In the genomic region with DNA sequence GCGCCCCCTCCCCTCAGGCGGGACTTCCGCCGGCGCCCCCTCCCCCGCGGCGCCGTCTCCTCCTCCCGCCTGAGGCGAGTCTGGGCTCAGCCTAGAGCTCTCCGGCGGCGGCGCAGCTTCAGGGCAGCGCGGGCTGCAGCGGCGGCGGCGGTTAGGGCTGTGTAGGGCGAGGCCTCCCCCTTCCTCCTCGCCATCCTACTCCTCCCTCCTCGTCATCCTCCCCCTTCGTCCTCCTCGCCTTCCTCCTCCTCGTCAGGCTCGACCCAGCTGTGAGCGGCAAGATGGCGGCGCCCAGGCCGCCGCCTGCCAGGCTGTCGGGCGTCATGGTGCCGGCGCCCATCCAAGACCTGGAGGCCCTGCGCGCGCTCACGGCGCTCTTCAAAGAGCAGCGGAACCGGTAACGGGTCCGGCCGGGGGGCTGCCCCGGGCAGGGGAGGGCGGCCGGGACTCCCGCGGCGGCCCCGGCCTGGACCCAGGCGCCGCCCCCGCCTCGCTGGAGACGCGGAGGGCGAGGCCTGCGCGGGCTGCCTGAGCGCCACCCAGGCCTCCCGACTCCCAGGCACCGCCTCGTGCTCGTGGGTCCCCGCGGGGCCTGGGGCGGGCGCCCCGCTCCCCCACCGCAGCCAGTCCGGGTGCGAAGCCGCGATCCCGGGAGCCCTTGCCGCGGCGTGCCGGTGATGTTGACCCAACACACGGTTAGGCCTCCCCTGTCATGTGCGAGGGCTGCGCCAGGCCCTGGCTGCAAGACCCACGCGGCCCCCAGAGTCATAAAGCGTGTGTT, we compare ENCODE assay signal across 8 cellular contexts. TPM values are rescaled to one million over a fixed set of nuclear protein-coding genes. Genes with fewer than 3 reads are reported as not detected.
DNase-seq lines count a peak whose midpoint lies in the region; ATAC-seq and TF ChIP-seq lines count a peak whose summit lies in the region.

A gene with protein sequence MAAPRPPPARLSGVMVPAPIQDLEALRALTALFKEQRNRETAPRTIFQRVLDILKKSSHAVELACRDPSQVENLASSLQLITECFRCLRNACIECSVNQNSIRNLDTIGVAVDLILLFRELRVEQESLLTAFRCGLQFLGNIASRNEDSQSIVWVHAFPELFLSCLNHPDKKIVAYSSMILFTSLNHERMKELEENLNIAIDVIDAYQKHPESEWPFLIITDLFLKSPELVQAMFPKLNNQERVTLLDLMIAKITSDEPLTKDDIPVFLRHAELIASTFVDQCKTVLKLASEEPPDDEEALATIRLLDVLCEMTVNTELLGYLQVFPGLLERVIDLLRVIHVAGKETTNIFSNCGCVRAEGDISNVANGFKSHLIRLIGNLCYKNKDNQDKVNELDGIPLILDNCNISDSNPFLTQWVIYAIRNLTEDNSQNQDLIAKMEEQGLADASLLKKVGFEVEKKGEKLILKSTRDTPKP (plus strand): TSS at position 52 of the 781 bp plus-strand sequence. CDS start 230 bp downstream, at position 282.

- H3K4me3 ChIP-seq in RWPE2 (ENCODE audit: severe bottlenecking) (peak within 1 kb of the TSS; percentile 96), fibroblast of villous mesenchyme (ENCODE audit: low read depth, low read length) (peak within 1 kb of the TSS; percentile 81)

- H3K9me3 ChIP-seq in RWPE2 (ENCODE audit: severe bottlenecking): no peaks in the 10 kb centered on the region

- H3K9me3 Mint-ChIP-seq in nephron progenitor cell: no peaks in the 10 kb centered on the region

- H3K27ac Mint-ChIP-seq in nephron progenitor cell: peak within 1 kb of the TSS; percentile 94

- H3K27ac ChIP-seq in C4-2B (peak within 1 kb of the TSS; percentile 95), RWPE2 (ENCODE audit: poor library complexity, severe bottlenecking) (peak within 1 kb of the TSS; percentile 77)

- no peaks in the 10 kb centered on the region for H3K27me3 ChIP-seq in RWPE2 (ENCODE audit: insufficient read depth, poor library complexity, severe bottlenecking)

- peaks cover 14% of the 10 kb centered on the region; the same call in 1 of the 2 replicates for H3K36me3 ChIP-seq in RWPE2 (ENCODE audit: low read depth)

- in situ Hi-C loops in KBM-7 (cut with MboI; ENCODE audit: low pct_unique_long_range_greater_than_20kb, low sequenced_read_pairs): no loop called here

- H3K4me1 Mint-ChIP-seq in nephron progenitor cell: peaks cover 28% of the 10 kb centered on the region

- DNase-seq in KBM-7: peak; percentile 81
- DNase-seq in RWPE2 (ENCODE audit: low spot score): no peak
- peak; percentile 57 for DNase-seq in activated effector memory CD4-positive, alpha-beta T cell treated with Interleukin-2 at 50 U/mL for 16 hours
- peak; percentile 68 for DNase-seq in fibroblast of villous mesenchyme (ENCODE audit: low read depth)
- DNase-seq in nephron progenitor cell: peak; percentile 90
- DNase-seq in stimulated activated naive CD8-positive, alpha-beta T cell treated with anti-CD3 and anti-CD28 coated beads, Interleukin-15, Interleukin-2, amounts not matched to agents 100 U/mL and 50 U/mL, for 24 hours: peak; percentile 79

- ATAC-seq in GM19468 (IDR thresholded peaks at IDR 0.05; ENCODE audit: extremely low read depth, unreplicated experiment) (peak; percentile 26), RWPE2 (ENCODE audit: low read depth) (peak; percentile 74)
- peak; percentile 78 for ATAC-seq in stimulated activated naive CD8-positive, alpha-beta T cell treated with anti-CD3 and anti-CD28 coated beads, Interleukin-15, Interleukin-2, amounts not matched to agents 100 U/mL and 50 U/mL, for 24 hours

- TF ChIP-seq CTCF in C4-2B (conservative IDR thresholded peaks at IDR 0.05): no peak
- TF ChIP-seq CTCF in RWPE2 (IDR thresholded peaks at IDR 0.05; ENCODE audit: poor library complexity, severe bottlenecking): no peak
- no peak for TF ChIP-seq CTCF in fibroblast of villous mesenchyme (IDR thresholded peaks at IDR 0.05; ENCODE audit: insufficient read depth, low read depth, low read length)
- no peak for TF ChIP-seq CTCF in nephron progenitor cell (IDR thresholded peaks at IDR 0.05)

- peak within 1 kb of the TSS; percentile 91 for H3K4me3 Mint-ChIP-seq in nephron progenitor cell

- H3K27me3 Mint-ChIP-seq in nephron progenitor cell (ENCODE audit: low read depth, poor library complexity): peaks cover 16% of the 10 kb centered on the region

- peaks cover 28% of the 10 kb centered on the region for H3K36me3 Mint-ChIP-seq in nephron progenitor cell (ENCODE audit: low read depth)

- peaks cover 7% of the 10 kb centered on the region for H3K4me1 ChIP-seq in RWPE2 (ENCODE audit: insufficient read depth, poor library complexity, severe bottlenecking)

RNA-seq across cellular contexts. Expression of the gene that starts here (rescaled TPM):
- total RNA-seq in fibroblast of villous mesenchyme: 113 and 190 TPM in 2 replicates

Comparison
In these comparisons a context has a peak if more than half of its experiments do, and no peak if none do; other contexts are left out.
1. ATAC-seq: peak in every context shown above with its lines; median percentile 78 in stimulated activated naive CD8-positive, alpha-beta T cell treated with anti-CD3 and anti-CD28 coated beads, Interleukin-15, Interleukin-2, amounts not matched to agents 100 U/mL and 50 U/mL, for 24 hours; 74 in RWPE2; 26 in GM19468.